ENCODE assay signal across 23 cellular contexts in the genomic region with DNA sequence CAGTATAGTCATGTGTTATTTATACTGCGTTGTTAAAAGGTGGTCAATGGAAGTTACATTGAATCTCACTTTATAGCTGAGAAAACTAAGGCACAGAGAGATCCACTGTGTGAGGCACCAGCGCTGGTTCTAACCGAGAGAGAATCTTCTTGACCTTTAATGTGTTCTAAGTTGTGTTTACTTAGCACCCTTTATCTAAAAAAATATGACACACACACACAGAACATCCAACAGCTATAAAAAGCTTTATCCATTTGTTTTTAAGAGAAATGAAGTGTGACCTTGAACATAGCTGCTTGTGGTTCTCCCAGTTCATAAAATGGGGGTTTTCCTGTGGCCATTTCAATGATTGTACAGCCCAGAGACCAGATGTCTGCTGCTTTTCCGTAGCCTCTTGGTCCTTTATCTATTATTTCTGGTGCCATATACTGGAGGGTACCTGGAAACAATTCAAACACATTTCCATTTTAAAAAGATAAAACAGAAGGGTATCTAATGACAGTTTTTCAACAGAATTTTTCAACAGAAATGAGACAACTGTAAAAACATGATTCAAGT. TPM values are rescaled to one million over a fixed set of nuclear protein-coding genes. Genes with fewer than 3 reads are reported as not detected.
DNase-seq lines count a peak whose midpoint lies in the region; FAIRE-seq and TF ChIP-seq lines count a peak whose summit lies in the region.
"Had no signal": no experiment of that assay in that cellular context is flagged by ENCODE, and none has a peak within 500 bp of the region (broad histone marks: within the 10 kb centered on the region; RNA-seq: fewer than 3 reads in every experiment).

No MANE protein-coding gene starts in this region.

- H3K4me2 ChIP-seq in SK-N-SH, result no peak overlapping the region
- H3K4me2 ChIP-seq: A549 had no signal

- TF ChIP-seq POLR2A in thyroid gland (IDR thresholded peaks at IDR 0.05), result peak in 1 of 2 donors; percentile 24

- peak; percentile 12 for DNase-seq in NCI-H146 (lab: John Stamatoyannopoulos, UW)
- DNase-seq in NCI-H146 treated with DMSO at 0.1 percent for 48 hours (lab: John Stamatoyannopoulos, UW; ENCODE audit: unreplicated experiment), result no peak
- peak; percentile 41 for DNase-seq in NCI-H69 (lab: John Stamatoyannopoulos, UW)
- peak; percentile 47 for DNase-seq in glomerular visceral epithelial cell (ENCODE audit: extremely low spot score)
- DNase-seq in thyroid gland, result no peak
- DNase-seq in HTR-8/SVneo (ENCODE audit: insufficient read length, low spot score), result no peak
- DNase-seq in SK-N-SH, result no peak
- no peak for DNase-seq in NCI-H446 treated with DMSO at 0.1 percent for 48 hours (lab: John Stamatoyannopoulos, UW)
- DNase-seq: activated CD4-positive, alpha-beta T cell treated with anti-CD3 and anti-CD28 coated beads for 36 hours; activated naive CD8-positive, alpha-beta T cell treated with anti-CD3 and anti-CD28 coated beads for 36 hours; colonic mucosa; endodermal cell; left lung; MG63; NCI-H1436; RPMI8226; spleen; stimulated activated CD4-positive, alpha-beta T cell treated with anti-CD3 and anti-CD28 coated beads, Interleukin-4, amount 100 ng/mL, for 24 hours; stimulated activated naive CD8-positive, alpha-beta T cell treated with anti-CD3 and anti-CD28 coated beads, Interleukin-15, amount 100 ng/mL, for 72 hours had no signal

- POLR2A ChIA-PET in SK-N-SH (lab: Yijun Ruan, JAX), result no interaction called here

- CTCF ChIA-PET in SK-N-SH (lab: Yijun Ruan, JAX), result interaction anchor here (1.0 to 1.5 kb wide), 7 partner anchors 8 to 314 kb away, joined by 3 to 6 read pairs (median 3); a partner anchor contains a TSS

- H3K4me3 ChIP-seq in thyroid gland (replicated peaks in 1 of 3), result no peak overlapping the region
- no peak overlapping the region for H3K4me3 ChIP-seq in SK-N-SH (ENCODE audit: low read depth in 2 of 2, low read length in 1 of 2)
- H3K4me3 ChIP-seq: A549, colonic mucosa, GM12878, left lung, MG63, spleen had no signal

- H3K4me1 ChIP-seq in thyroid gland, result peaks cover 61 to 74% of the 10 kb centered on the region in 2 donors
- peaks cover 6 to 17% of the 10 kb centered on the region in 2 experiments; a peak in 3 of 4 replicates for H3K4me1 ChIP-seq in SK-N-SH (ENCODE audit: control insufficient read depth in 1 of 2, insufficient read depth in 2 of 2, low read depth in 1 of 2, low read length in 1 of 2)

- H3K79me2 ChIP-seq in SK-N-SH (ENCODE audit: insufficient read depth), result no peaks in the 10 kb centered on the region

- H3K27ac ChIP-seq in thyroid gland, result peak overlapping the region in 2 of 3 donors; percentile 68 to 78
- peak overlapping the region in 1 of 2 experiments; percentile 62; a peak in 1 of 4 replicates for H3K27ac ChIP-seq in SK-N-SH (ENCODE audit: low read depth in 2 of 2, low read length in 1 of 2)
- H3K27ac ChIP-seq: A549, colonic mucosa, HL-60, left lung, spleen had no signal

- 63 to 67% methylated on average over 4 of the region's 4 CpGs for WGBS in thyroid gland, 2 donors
- WGBS in SK-N-SH (ENCODE audit: low lambda C conversion rate), result 92% methylated on average over 4 of the region's 4 CpGs

- H2AFZ ChIP-seq in SK-N-SH (ENCODE audit: low read depth), result no peak overlapping the region

- H3K36me3 ChIP-seq in thyroid gland (no peaks in the 10 kb centered on the region), SK-N-SH (replicated peaks in 1 of 2; ENCODE audit: control insufficient read depth in 1 of 2, insufficient read depth in 2 of 2, low read length in 1 of 2) (peaks cover 0 to 10% of the 10 kb centered on the region in 2 experiments)
- H3K36me3 ChIP-seq: colonic mucosa had no signal

- no peaks in the 10 kb centered on the region for H3K27me3 ChIP-seq in thyroid gland
- H3K27me3 ChIP-seq in SK-N-SH (ENCODE audit: insufficient read depth), result no peaks in the 10 kb centered on the region
- H3K27me3 ChIP-seq: colonic mucosa, left lung, MG63, spleen had no signal

- no peaks in the 10 kb centered on the region for H3K9me2 ChIP-seq in SK-N-SH

- TF ChIP-seq CTCF in thyroid gland (IDR thresholded peaks at IDR 0.05) (no peak), SK-N-SH (IDR thresholded peaks at IDR 0.05) (no peak)

- TF ChIP-seq RAD21 in SK-N-SH (IDR thresholded peaks at IDR 0.05; ENCODE audit: low read length), result no peak

- TF ChIP-seq EP300 in SK-N-SH (IDR thresholded peaks at IDR 0.05; ENCODE audit: borderline replicate concordance in 1 of 2, low read depth in 1 of 2, low read length in 1 of 2), result no peak

- no peaks in the 10 kb centered on the region for H4K20me1 ChIP-seq in SK-N-SH (ENCODE audit: insufficient read depth)

- intact Hi-C loops in thyroid gland (cut with DNase I), result no loop called here

- no peaks in the 10 kb centered on the region for H3K9me3 ChIP-seq in thyroid gland
- no peaks in the 10 kb centered on the region for H3K9me3 ChIP-seq in SK-N-SH
- H3K9me3 ChIP-seq: A549, colonic mucosa, left lung, MG63, spleen had no signal

- H3K9ac ChIP-seq in SK-N-SH, result no peak overlapping the region

- H3F3A ChIP-seq in SK-N-SH (replicated peaks; ENCODE audit: insufficient read depth), result peaks cover 21% of the 10 kb centered on the region

- no peak for FAIRE-seq in HTR-8/SVneo (lab: Jason Lieb, UNC)
- FAIRE-seq: A549, D721Med, GM12878 had no signal

TF ChIP-seq in SK-N-SH, 30 proteins besides CTCF, POLR2A, EP300 and RAD21:
- TF ChIP-seq GATA2 (CRISPR knock-in tag; IDR thresholded peaks at IDR 0.05), result no peak
- no peak for TF ChIP-seq ELF1 (IDR thresholded peaks at IDR 0.05)
- no peak for TF ChIP-seq TCF12 (IDR thresholded peaks at IDR 0.05)
- no peak for TF ChIP-seq RFX5 (IDR thresholded peaks at IDR 0.05; ENCODE audit: low read length)
- no peak for TF ChIP-seq TEAD4 (IDR thresholded peaks at IDR 0.05; ENCODE audit: borderline replicate concordance, insufficient read depth)
- TF ChIP-seq, protein P1, sequence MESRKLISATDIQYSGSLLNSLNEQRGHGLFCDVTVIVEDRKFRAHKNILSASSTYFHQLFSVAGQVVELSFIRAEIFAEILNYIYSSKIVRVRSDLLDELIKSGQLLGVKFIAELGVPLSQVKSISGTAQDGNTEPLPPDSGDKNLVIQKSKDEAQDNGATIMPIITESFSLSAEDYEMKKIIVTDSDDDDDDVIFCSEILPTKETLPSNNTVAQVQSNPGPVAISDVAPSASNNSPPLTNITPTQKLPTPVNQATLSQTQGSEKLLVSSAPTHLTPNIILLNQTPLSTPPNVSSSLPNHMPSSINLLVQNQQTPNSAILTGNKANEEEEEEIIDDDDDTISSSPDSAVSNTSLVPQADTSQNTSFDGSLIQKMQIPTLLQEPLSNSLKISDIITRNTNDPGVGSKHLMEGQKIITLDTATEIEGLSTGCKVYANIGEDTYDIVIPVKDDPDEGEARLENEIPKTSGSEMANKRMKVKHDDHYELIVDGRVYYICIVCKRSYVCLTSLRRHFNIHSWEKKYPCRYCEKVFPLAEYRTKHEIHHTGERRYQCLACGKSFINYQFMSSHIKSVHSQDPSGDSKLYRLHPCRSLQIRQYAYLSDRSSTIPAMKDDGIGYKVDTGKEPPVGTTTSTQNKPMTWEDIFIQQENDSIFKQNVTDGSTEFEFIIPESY (IDR thresholded peaks at IDR 0.05; ENCODE audit: borderline replicate concordance, low read depth), result no peak
- TF ChIP-seq POLR2AphosphoS5 (IDR thresholded peaks at IDR 0.05; ENCODE audit: low read depth, low read length), result no peak
- no peak for TF ChIP-seq NFIC (IDR thresholded peaks at IDR 0.05; ENCODE audit: borderline replicate concordance)
- TF ChIP-seq RXRA (IDR thresholded peaks at IDR 0.05; ENCODE audit: borderline replicate concordance, low read depth), result no peak
- TF ChIP-seq CHD2 (IDR thresholded peaks at IDR 0.05; ENCODE audit: low read length, partially characterized antibody), result no peak
- TF ChIP-seq EZH2phosphoT487 (IDR thresholded peaks at IDR 0.05; ENCODE audit: borderline replicate concordance, low read depth), result no peak
- TF ChIP-seq FOXM1 (IDR thresholded peaks at IDR 0.05; ENCODE audit: low read depth), result no peak

RNA-seq across cellular contexts. Expression of a gene that starts 54.8 kb away (rescaled TPM):
- 10 to 100 TPM; 24.5 to 46.0 (median 36.0) TPM for total RNA-seq in thyroid gland
- polyA plus RNA-seq in SK-N-SH (2012; rRNA removed), result 0.76 and 0.97 TPM in 2 replicates
- polyA plus RNA-seq in SK-N-SH (2012; cell fraction: cytosol; rRNA removed), result 0.99 and 1.3 TPM in 2 replicates
- polyA plus RNA-seq in SK-N-SH (2012; cell fraction: nucleus; rRNA removed), result 1.1 and 1.2 TPM in 2 replicates

Comparison
In these comparisons a context has a peak if more than half of its experiments do, and no peak if none do; other contexts are left out.
1. DNase-seq: peak in NCI-H146 (single experiment), NCI-H69 (single experiment) and glomerular visceral epithelial cell (single experiment); none in NCI-H146 treated with DMSO at 0.1 percent for 48 hours (single experiment), thyroid gland (0 of 2), HTR-8/SVneo (single experiment), SK-N-SH (single experiment) and NCI-H446 treated with DMSO at 0.1 percent for 48 hours (single experiment).